In genomic region chr1:200620273-200621131, GRCh38 we compare ENCODE assay signal across 8 cellular contexts. TPM values are rescaled to one million over a fixed set of nuclear protein-coding genes. Genes with fewer than 3 reads are reported as not detected.
A peak's percentile ranks its signal among the peaks of the same experiment; 100 is the strongest.
DNase-seq lines count a peak whose midpoint lies in the region; ATAC-seq and TF ChIP-seq lines count a peak whose summit lies in the region.

KIF14 (minus strand) TSS chr1:200620751; CDS start chr1:200618723, 2,028 bp downstream.

- peaks cover 36% of the 10 kb centered on the region for H3K36me3 Mint-ChIP-seq in activated CD8-positive, alpha-beta T cell treated with anti-CD3 and anti-CD28 coated beads, Interleukin-2, amount 10 ng/mL, durations not matched to agents 7 days and 5 days (ENCODE audit: low read depth)
- H3K36me3 Mint-ChIP-seq in effector memory CD8-positive, alpha-beta T cell (ENCODE audit: insufficient read depth) = peaks cover 5% of the 10 kb centered on the region

- H2BK120ac ChIP-seq in mesendoderm (ENCODE audit: low read depth, low read length) = peak within 1 kb of the TSS; percentile 9

- H3K4me3 ChIP-seq in mesendoderm (ENCODE audit: low read length) = peak within 1 kb of the TSS; percentile 97

- peak within 1 kb of the TSS; percentile 17 for H3K4ac ChIP-seq in mesendoderm (ENCODE audit: low read depth, low read length)

- H4K5ac ChIP-seq in mesendoderm (ENCODE audit: low read length) = no peak within 1 kb of the TSS

- no peak within 1 kb of the TSS for H2BK15ac ChIP-seq in mesendoderm (replicated peaks; ENCODE audit: low read depth)

- H3K23ac ChIP-seq in mesendoderm (ENCODE audit: low read length) = no peak within 1 kb of the TSS

- H3K4me2 ChIP-seq in mesendoderm (ENCODE audit: low read length) = peak within 1 kb of the TSS; percentile 28

- H3K27ac ChIP-seq in mesendoderm (ENCODE audit: low read depth, low read length) = peak within 1 kb of the TSS; percentile 58

- H2AK5ac ChIP-seq in mesendoderm (ENCODE audit: low read length) = no peak within 1 kb of the TSS

- peak within 1 kb of the TSS; percentile 85 for H2BK5ac ChIP-seq in mesendoderm (ENCODE audit: low read length)

- H3K9ac ChIP-seq in mesendoderm (ENCODE audit: low read length) = peak within 1 kb of the TSS; percentile 96

- H3K18ac ChIP-seq in mesendoderm (ENCODE audit: low read length) = peak within 1 kb of the TSS; percentile 53

- H3K79me1 ChIP-seq in mesendoderm (ENCODE audit: low read length) = peaks cover 3% of the 10 kb centered on the region

- H3K27me3 Mint-ChIP-seq in activated CD8-positive, alpha-beta T cell treated with anti-CD3 and anti-CD28 coated beads, Interleukin-2, amount 10 ng/mL, durations not matched to agents 7 days and 5 days (ENCODE audit: low read depth) = no peaks in the 10 kb centered on the region
- H3K27me3 Mint-ChIP-seq in effector memory CD8-positive, alpha-beta T cell = no peaks in the 10 kb centered on the region

- CTCF ChIA-PET in activated CD8-positive, alpha-beta T cell treated with anti-CD3 and anti-CD28 coated beads, Interleukin-2, amount 10 ng/mL, durations not matched to agents 7 days and 5 days (lab: Charles Lee) = interaction anchor here (0.9 to 5.2 kb wide), 4 partner anchors 12 to 182 kb away, joined by 3 to 99 read pairs (median 27); partner anchors contain the start of gene DDX59

- H3K79me2 ChIP-seq in mesendoderm (ENCODE audit: control insufficient read depth, insufficient read depth, low read length) = peaks cover 8% of the 10 kb centered on the region

- peak within 1 kb of the TSS; percentile 99 for H3K56ac ChIP-seq in mesendoderm (ENCODE audit: low read length)

- peaks cover 57% of the 10 kb centered on the region for H3K4me1 Mint-ChIP-seq in activated CD8-positive, alpha-beta T cell treated with anti-CD3 and anti-CD28 coated beads, Interleukin-2, amount 10 ng/mL, durations not matched to agents 7 days and 5 days (ENCODE audit: low read depth)
- H3K4me1 Mint-ChIP-seq in effector memory CD8-positive, alpha-beta T cell (ENCODE audit: low read depth in 2 of 2) = peaks cover 5% of the 10 kb centered on the region in 2 donors

- no CpG with 5 or more reads among the region's 59 CpGs for WGBS in mesendoderm (ENCODE audit: extremely low coverage, insufficient coverage, low lambda C conversion rate)

- ATAC-seq in activated CD8-positive, alpha-beta T cell treated with anti-CD3 and anti-CD28 coated beads, Interleukin-2, amount 10 ng/mL, durations not matched to agents 7 days and 5 days = peak; percentile 98
- peak; percentile 99 for ATAC-seq in effector memory CD8-positive, alpha-beta T cell (replicated peaks)

- H3K36me3 ChIP-seq in mesendoderm (ENCODE audit: control insufficient read depth, insufficient read depth, low read length) = no peaks in the 10 kb centered on the region

- peak within 1 kb of the TSS; percentile 92 for H3K4me3 Mint-ChIP-seq in activated CD8-positive, alpha-beta T cell treated with anti-CD3 and anti-CD28 coated beads, Interleukin-2, amount 10 ng/mL, durations not matched to agents 7 days and 5 days
- peak within 1 kb of the TSS; percentile 94 to 97 for H3K4me3 Mint-ChIP-seq in effector memory CD8-positive, alpha-beta T cell

- no peak for TF ChIP-seq CTCF in GM20000 (IDR thresholded peaks at IDR 0.05; ENCODE audit: extremely low read depth, missing control alignments)

- peak within 1 kb of the TSS; percentile 92 for H3K27ac Mint-ChIP-seq in activated CD8-positive, alpha-beta T cell treated with anti-CD3 and anti-CD28 coated beads, Interleukin-2, amount 10 ng/mL, durations not matched to agents 7 days and 5 days
- peak within 1 kb of the TSS; percentile 92 to 95 for H3K27ac Mint-ChIP-seq in effector memory CD8-positive, alpha-beta T cell

- H3K27me3 ChIP-seq in mesendoderm (ENCODE audit: insufficient read depth, low read length, poor library complexity) = no peaks in the 10 kb centered on the region

- H3K9me3 Mint-ChIP-seq in activated CD8-positive, alpha-beta T cell treated with anti-CD3 and anti-CD28 coated beads, Interleukin-2, amount 10 ng/mL, durations not matched to agents 7 days and 5 days (ENCODE audit: insufficient read depth) = no peaks in the 10 kb centered on the region
- no peaks in the 10 kb centered on the region for H3K9me3 Mint-ChIP-seq in effector memory CD8-positive, alpha-beta T cell

- DNase-seq in COLO668 (lab: John Stamatoyannopoulos, UW; ENCODE audit: unreplicated experiment) = peak; percentile 96
- DNase-seq in GM20000 (ENCODE audit: low spot score) = peak; percentile 91
- DNase-seq in HS-5 (ENCODE audit: low read depth) = peak; percentile 67
- peak; percentile 76 for DNase-seq in NK-92 (lab: John Stamatoyannopoulos, UW; ENCODE audit: unreplicated experiment)
- DNase-seq in activated CD8-positive, alpha-beta T cell treated with anti-CD3 and anti-CD28 coated beads, Interleukin-2, amount 10 ng/mL, durations not matched to agents 7 days and 5 days = peak; percentile 98
- DNase-seq in effector memory CD8-positive, alpha-beta T cell = peak; percentile 88 to 90 (median 88)
- peak; percentile 97 for DNase-seq in mesendoderm
- peak; percentile 84 for DNase-seq in stimulated activated CD8-positive, alpha-beta memory T cell treated with anti-CD3 and anti-CD28 coated beads, Interleukin-15, amount 100 ng/mL, for 1 hour (ENCODE audit: low read depth)

- POLR2A ChIA-PET in activated CD8-positive, alpha-beta T cell treated with anti-CD3 and anti-CD28 coated beads, Interleukin-2, amount 10 ng/mL, durations not matched to agents 7 days and 5 days (lab: Charles Lee) = interaction anchor here (0.7 to 1.3 kb wide), 3 partner anchors 49 to 500 kb away, joined by 3 to 10 read pairs (median 8); partner anchors contain the start of gene DDX59

- H4K8ac ChIP-seq in mesendoderm (ENCODE audit: low read depth, low read length) = peak within 1 kb of the TSS; percentile 30

- H3K4me1 ChIP-seq in mesendoderm (ENCODE audit: control insufficient read depth, low read depth, low read length) = no peaks in the 10 kb centered on the region

RNA-seq across cellular contexts. Expression of gene KIF14, which starts in this region (rescaled TPM):
- total RNA-seq in activated CD8-positive, alpha-beta T cell treated with anti-CD3 and anti-CD28 coated beads, Interleukin-2, amount 10 ng/mL, durations not matched to agents 7 days and 5 days = 10 to 100 TPM; 34.1 to 35.8 TPM
- polyA plus RNA-seq in mesendoderm (2013, experiment 1 of 2) = 13.7 TPM
- polyA plus RNA-seq in mesendoderm (2013, experiment 2 of 2) = 13.8 TPM

Comparison
In these comparisons a context has a peak if more than half of its experiments do, and no peak if none do; other contexts are left out.
1. Peak in every context shown above with its lines: DNase-seq, ATAC-seq, H3K4me3 ChIP-seq and H3K27ac ChIP-seq.